26 cellular contexts compared by ENCODE assay signal in genomic region chr2:152434395-152435182, GRCh38.
DNase-seq lines count a peak whose midpoint lies in the region; ATAC-seq and TF ChIP-seq lines count a peak whose summit lies in the region.
"Had no signal": no experiment of that assay in that cellular context is flagged by ENCODE, and none has a peak within 500 bp of the region (broad histone marks: within the 10 kb centered on the region; RNA-seq: fewer than 3 reads in every experiment).

No MANE protein-coding gene starts in this region.

- POLR2A ChIA-PET in CD4-positive, alpha-beta memory T cell (lab: Charles Lee; ENCODE audit: partially characterized antibody) = no interaction called here

- no peak for ATAC-seq in HG02763 (IDR thresholded peaks at IDR 0.05; ENCODE audit: unreplicated experiment)

- H3K9me2 ChIP-seq in Karpas-422 (replicated peaks; ENCODE audit: insufficient read depth, low read length) = no peaks in the 10 kb centered on the region

- H3K4me1 ChIP-seq in BLaER1 treated with 17β-estradiol and CSF1 and Interleukin-3, amounts not matched to agents 10 nM and 100 nM = peaks cover 62 to 100% (median 90%) of the 10 kb centered on the region in 10 experiments
- H3K4me1 ChIP-seq in Karpas-422 (ENCODE audit: low read length) (no peaks in the 10 kb centered on the region), mesendoderm (ENCODE audit: control insufficient read depth, low read depth, low read length) (peaks cover 26% of the 10 kb centered on the region), ovary (ENCODE audit: insufficient read depth) (peaks cover 10% of the 10 kb centered on the region)
- H3K4me1 ChIP-seq in CD4-positive, alpha-beta memory T cell (ENCODE audit: insufficient read depth, low read length) = no peaks in the 10 kb centered on the region

- peaks cover 0 to 7% (median 0%) of the 10 kb centered on the region in 11 experiments; a peak in 1 of 22 replicates for H3K9me3 ChIP-seq in BLaER1 treated with 17β-estradiol and CSF1 and Interleukin-3, amounts not matched to agents 10 nM and 100 nM (replicated peaks in 1 of 11)
- H3K9me3 ChIP-seq in Karpas-422 (ENCODE audit: low read length) (no peaks in the 10 kb centered on the region), ovary (no peaks in the 10 kb centered on the region)
- H3K9me3 ChIP-seq in CD4-positive, alpha-beta memory T cell (ENCODE audit: control insufficient read depth in 1 of 2, low read length in 2 of 2) = no peaks in the 10 kb centered on the region
- H3K9me3 ChIP-seq: ascending aorta, BLaER1 had no signal

- no peak for TF ChIP-seq CTCF in dorsolateral prefrontal cortex (IDR thresholded peaks at IDR 0.05 in 54 of 56, conservative IDR thresholded peaks at IDR 0.05 in 2 of 56; ENCODE audit: low read depth in 1 of 56, partially characterized antibody in 56 of 56)
- no peak for TF ChIP-seq CTCF in ovary (IDR thresholded peaks at IDR 0.05)

- H3K9ac ChIP-seq in BLaER1 treated with 17β-estradiol and CSF1 and Interleukin-3, amounts not matched to agents 10 nM and 100 nM = peak overlapping the region in 3 of 11 experiments; percentile 2 to 81 (median 19); a peak in 5 of 22 replicates
- H3K9ac ChIP-seq in Karpas-422 (ENCODE audit: low read length) (no peak overlapping the region), mesendoderm (ENCODE audit: low read length) (no peak overlapping the region)
- H3K9ac ChIP-seq: BLaER1, GM23248 had no signal

- DNase-seq in Karpas-422 (peak; percentile 6), dorsolateral prefrontal cortex (no peak), mesendoderm (peak; percentile 40), NCI-H2196 (lab: John Stamatoyannopoulos, UW; ENCODE audit: unreplicated experiment) (no peak), ovary (no peak)
- no peak for DNase-seq in CD4-positive, alpha-beta memory T cell
- DNase-seq: ACHN; activated CD4-positive, alpha-beta T cell treated with anti-CD3 and anti-CD28 coated beads, Interleukin-2, amount 50 U/mL, for 1 hour; central memory CD4-positive, alpha-beta T cell; dermis blood vessel endothelial cell; GM23248; Kasumi-1; NCI-H1092; NCI-H187; NCI-H69; OCI-M1; stimulated activated CD4-positive, alpha-beta T cell treated with anti-CD3 and anti-CD28 coated beads, Interleukin-4, amount 100 ng/mL, for 4 hours; stimulated activated naive CD4-positive, alpha-beta T cell had no signal

- no CpG with 5 or more reads among the region's 1 CpG for WGBS in mesendoderm (ENCODE audit: extremely low coverage, insufficient coverage, low lambda C conversion rate)
- WGBS in ovary, 3 donors = 96 to 100% (median 97%) methylated on average over 1 of the region's 1 CpG

- intact Hi-C loops in dorsolateral prefrontal cortex (cut with DNase I) = no loop called here
- intact Hi-C loops in CD4-positive, alpha-beta memory T cell (cut with micrococcal nuclease) = no loop called here
- intact Hi-C loops in ovary (cut with DNase I) = no loop called here

- H2AFZ ChIP-seq in Karpas-422 (ENCODE audit: low read length) = no peak overlapping the region
- H2AFZ ChIP-seq: GM23248 had no signal

- peaks cover 0 to 48% (median 3%) of the 10 kb centered on the region in 11 experiments; a peak in 8 of 22 replicates for H4K20me1 ChIP-seq in BLaER1 treated with 17β-estradiol and CSF1 and Interleukin-3, amounts not matched to agents 10 nM and 100 nM
- H4K20me1 ChIP-seq in Karpas-422 (ENCODE audit: insufficient read depth, low read depth, low read length) = no peaks in the 10 kb centered on the region

- no peaks in the 10 kb centered on the region for H3K36me3 Mint-ChIP-seq in CD4-positive, alpha-beta memory T cell
- H3K36me3 Mint-ChIP-seq: activated naive CD4-positive, alpha-beta T cell treated with anti-CD3 and anti-CD28 coated beads, Interleukin-2, amount 50 U/mL, for 24 hours; memory B cell had no signal

- CTCF ChIA-PET in CD4-positive, alpha-beta memory T cell (lab: Charles Lee; ENCODE audit: partially characterized antibody) = no interaction called here

- H2BK120ac ChIP-seq in mesendoderm (ENCODE audit: low read depth, low read length) = no peak overlapping the region

- H3K23ac ChIP-seq in mesendoderm (ENCODE audit: low read length) = no peak overlapping the region

- no peak overlapping the region for H3K4ac ChIP-seq in mesendoderm (ENCODE audit: low read depth, low read length)

- H4K8ac ChIP-seq in mesendoderm (ENCODE audit: low read depth, low read length) = no peak overlapping the region

- H3K4me2 ChIP-seq in BLaER1 treated with 17β-estradiol and CSF1 and Interleukin-3, amounts not matched to agents 10 nM and 100 nM = peak overlapping the region; percentile 29 to 95 (median 82); a peak in 19 of 22 replicates
- no peak overlapping the region for H3K4me2 ChIP-seq in Karpas-422 (ENCODE audit: low read depth, low read length, poor library complexity, severe bottlenecking)
- H3K4me2 ChIP-seq in mesendoderm (ENCODE audit: low read length) = no peak overlapping the region

- no peaks in the 10 kb centered on the region for H3K4me1 Mint-ChIP-seq in CD4-positive, alpha-beta memory T cell
- H3K4me1 Mint-ChIP-seq: activated naive CD4-positive, alpha-beta T cell treated with anti-CD3 and anti-CD28 coated beads, Interleukin-2, amount 50 U/mL, for 24 hours had no signal

- H3K79me2 ChIP-seq in Karpas-422 (ENCODE audit: low read length) = no peaks in the 10 kb centered on the region
- H3K79me2 ChIP-seq in mesendoderm (ENCODE audit: control insufficient read depth, insufficient read depth, low read length) = peaks cover 38% of the 10 kb centered on the region

- peaks cover 0 to 52% (median 12%) of the 10 kb centered on the region in 11 experiments; a peak in 14 of 22 replicates for H3K36me3 ChIP-seq in BLaER1 treated with 17β-estradiol and CSF1 and Interleukin-3, amounts not matched to agents 10 nM and 100 nM
- H3K36me3 ChIP-seq in Karpas-422 (ENCODE audit: insufficient read depth, low read length) (no peaks in the 10 kb centered on the region), mesendoderm (ENCODE audit: control insufficient read depth, insufficient read depth, low read length) (no peaks in the 10 kb centered on the region), ovary (no peaks in the 10 kb centered on the region)
- H3K36me3 ChIP-seq in CD4-positive, alpha-beta memory T cell (ENCODE audit: insufficient read depth, low read length) = no peaks in the 10 kb centered on the region
- H3K36me3 ChIP-seq: ascending aorta had no signal

- H2BK5ac ChIP-seq in mesendoderm (ENCODE audit: low read length) = no peak overlapping the region

- no peak overlapping the region for H4K5ac ChIP-seq in mesendoderm (ENCODE audit: low read length)

- no peaks in the 10 kb centered on the region for H3K9me3 Mint-ChIP-seq in CD4-positive, alpha-beta memory T cell
- H3K9me3 Mint-ChIP-seq: activated naive CD4-positive, alpha-beta T cell treated with anti-CD3 and anti-CD28 coated beads, Interleukin-2, amount 50 U/mL, for 24 hours; memory B cell; T-helper 2 cell treated with Interferon-gamma antibody and Interleukin-4, amounts not matched to agents 5 μg/mL and 100 μg/mL, for 36 hours had no signal

- no peak overlapping the region for H3K27ac Mint-ChIP-seq in CD4-positive, alpha-beta memory T cell
- H3K27ac Mint-ChIP-seq: activated naive CD4-positive, alpha-beta T cell treated with anti-CD3 and anti-CD28 coated beads, Interleukin-2, amount 50 U/mL, for 24 hours; memory B cell; T-helper 2 cell treated with Interferon-gamma antibody and Interleukin-4, amounts not matched to agents 5 μg/mL and 100 μg/mL, for 36 hours had no signal

- no peak overlapping the region for H2AK5ac ChIP-seq in mesendoderm (ENCODE audit: low read length)

- peaks cover 1% of the 10 kb centered on the region in 2 donors for H3K27me3 Mint-ChIP-seq in CD4-positive, alpha-beta memory T cell
- H3K27me3 Mint-ChIP-seq: memory B cell had no signal

- H3K4me3 Mint-ChIP-seq in CD4-positive, alpha-beta memory T cell = no peak overlapping the region
- H3K4me3 Mint-ChIP-seq: activated naive CD4-positive, alpha-beta T cell treated with anti-CD3 and anti-CD28 coated beads, Interleukin-2, amount 50 U/mL, for 24 hours; memory B cell; T-helper 2 cell treated with Interferon-gamma antibody and Interleukin-4, amounts not matched to agents 5 μg/mL and 100 μg/mL, for 36 hours had no signal

- no peak for TF ChIP-seq POLR2A in ovary (IDR thresholded peaks at IDR 0.05)

- H3K27ac ChIP-seq in BLaER1 treated with 17β-estradiol and CSF1 and Interleukin-3, amounts not matched to agents 10 nM and 100 nM = peak overlapping the region; percentile 75 to 96 (median 92); a peak in 21 of 22 replicates
- H3K27ac ChIP-seq in Karpas-422 (ENCODE audit: low read length) (no peak overlapping the region), dorsolateral prefrontal cortex (peak overlapping the region; percentile 23 to 100 (median 86)), mesendoderm (ENCODE audit: low read depth, low read length) (peak overlapping the region; percentile 16), ovary (no peak overlapping the region)
- H3K27ac ChIP-seq in CD4-positive, alpha-beta memory T cell (ENCODE audit: low read depth, low read length) = no peak overlapping the region
- H3K27ac ChIP-seq: ascending aorta, BLaER1, GM23248, VCaP had no signal

- H3K4me3 ChIP-seq in BLaER1 treated with 17β-estradiol and CSF1 and Interleukin-3, amounts not matched to agents 10 nM and 100 nM = peak overlapping the region in 1 of 10 experiments; percentile 4; a peak in 1 of 20 replicates
- no peak overlapping the region for H3K4me3 ChIP-seq in Karpas-422 (ENCODE audit: low read length)
- H3K4me3 ChIP-seq in dorsolateral prefrontal cortex = no peak overlapping the region
- H3K4me3 ChIP-seq in mesendoderm (ENCODE audit: low read length) = no peak overlapping the region
- H3K4me3 ChIP-seq in CD4-positive, alpha-beta memory T cell (ENCODE audit: low read length in 2 of 2) = no peak overlapping the region
- H3K4me3 ChIP-seq in ovary = no peak overlapping the region
- H3K4me3 ChIP-seq: ascending aorta, BLaER1, GM23248 had no signal

- H3K56ac ChIP-seq in mesendoderm (ENCODE audit: low read length) = peak overlapping the region; percentile 22

- no peaks in the 10 kb centered on the region for H3K27me3 ChIP-seq in BLaER1 treated with 17β-estradiol and CSF1 and Interleukin-3, amounts not matched to agents 10 nM and 100 nM
- H3K27me3 ChIP-seq in Karpas-422 (ENCODE audit: low read length) = no peaks in the 10 kb centered on the region
- no peaks in the 10 kb centered on the region for H3K27me3 ChIP-seq in dorsolateral prefrontal cortex
- H3K27me3 ChIP-seq in mesendoderm (ENCODE audit: insufficient read depth, low read length, poor library complexity) = no peaks in the 10 kb centered on the region
- H3K27me3 ChIP-seq in CD4-positive, alpha-beta memory T cell (ENCODE audit: insufficient read depth, low read length) = no peaks in the 10 kb centered on the region
- H3K27me3 ChIP-seq in ovary = no peaks in the 10 kb centered on the region
- H3K27me3 ChIP-seq: ascending aorta, BLaER1 had no signal

- no peak overlapping the region for H2BK15ac ChIP-seq in mesendoderm (replicated peaks; ENCODE audit: low read depth)

- peaks cover 29% of the 10 kb centered on the region for H3K79me1 ChIP-seq in mesendoderm (ENCODE audit: low read length)

- no peak for TF ChIP-seq EP300 in ovary (IDR thresholded peaks at IDR 0.05)

- peak overlapping the region; percentile 84 for H3K18ac ChIP-seq in mesendoderm (ENCODE audit: low read length)

Comparison
In these comparisons a context has a peak if more than half of its experiments do, and no peak if none do; other contexts are left out.
1. H3K27ac ChIP-seq: peak in BLaER1 treated with 17β-estradiol and CSF1 and Interleukin-3, amounts not matched to agents 10 nM and 100 nM (11 of 11), dorsolateral prefrontal cortex (59 of 59) and mesendoderm (single experiment); none in Karpas-422 (single experiment), CD4-positive, alpha-beta memory T cell (single experiment) and ovary (0 of 2).
2. H3K4me2 ChIP-seq: peak in BLaER1 treated with 17β-estradiol and CSF1 and Interleukin-3, amounts not matched to agents 10 nM and 100 nM (11 of 11); none in Karpas-422 (single experiment) and mesendoderm (single experiment).
3. DNase-seq: peak in Karpas-422 (single experiment) and mesendoderm (single experiment); none in dorsolateral prefrontal cortex (0 of 10), CD4-positive, alpha-beta memory T cell (0 of 5), NCI-H2196 (single experiment) and ovary (0 of 5).